Comparison of ENCODE assay signal across 10 cellular contexts in the genomic region with DNA sequence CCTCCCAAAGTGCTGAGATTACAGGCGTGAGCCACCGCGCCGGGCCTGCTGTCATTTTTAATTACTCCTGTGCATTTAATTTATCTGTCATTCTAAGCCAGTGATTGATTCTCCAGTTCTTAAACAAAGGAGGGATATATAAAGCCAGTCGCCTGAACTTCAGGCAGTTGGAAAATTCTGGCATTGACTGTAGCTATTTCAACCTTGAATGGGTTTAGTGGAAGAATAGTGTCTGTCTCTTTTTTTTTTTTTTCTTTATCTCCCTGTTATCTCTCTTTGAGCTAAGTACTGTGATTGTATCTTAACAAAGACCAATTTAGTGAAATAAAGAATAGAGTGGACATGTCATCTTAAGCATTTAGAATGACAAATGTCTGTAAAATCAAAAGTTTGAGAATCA. TPM values are rescaled to one million over a fixed set of nuclear protein-coding genes. Genes with fewer than 3 reads are reported as not detected.
"Had no signal": no experiment of that assay in that cellular context is flagged by ENCODE, and none has a peak within 500 bp of the region (broad histone marks: within the 10 kb centered on the region; RNA-seq: fewer than 3 reads in every experiment).

No MANE protein-coding gene starts in this region.

- H3K4me3 Mint-ChIP-seq: natural killer cell; stimulated activated memory B cell treated with anti-CD40 and anti-IgM and Interleukin-4, amounts not matched to agents 10 μg/mL and 1 μg/mL and 100 μg/mL, for 72 hours had no signal

- H3K36me3 ChIP-seq: adrenal gland, left ventricle myocardium inferior had no signal

- DNase-seq: activated CD4-positive, alpha-beta T cell treated with anti-CD3 and anti-CD28 coated beads, Interleukin-2, amount 50 U/mL, for 48 hours; adrenal gland; hippocampal formation; kidney; left ventricle myocardium inferior; natural killer cell had no signal

- H3K9me3 ChIP-seq: adrenal gland, left ventricle myocardium inferior, neutrophil had no signal

- H3K9me3 Mint-ChIP-seq: natural killer cell; stimulated activated memory B cell treated with anti-CD40 and anti-IgM and Interleukin-4, amounts not matched to agents 10 μg/mL and 1 μg/mL and 100 μg/mL, for 72 hours had no signal

- H3K27ac Mint-ChIP-seq: stimulated activated memory B cell treated with anti-CD40 and anti-IgM and Interleukin-4, amounts not matched to agents 10 μg/mL and 1 μg/mL and 100 μg/mL, for 72 hours had no signal

- H3K4me3 ChIP-seq: adrenal gland, left ventricle myocardium inferior had no signal

- ATAC-seq: esophagus mucosa; natural killer cell; stimulated activated memory B cell treated with anti-CD40 and anti-IgM and Interleukin-4, amounts not matched to agents 10 μg/mL and 1 μg/mL and 100 μg/mL, for 72 hours had no signal

- H3K27ac ChIP-seq: adrenal gland, left ventricle myocardium inferior, neutrophil had no signal

- H3K4me1 ChIP-seq: adrenal gland, left ventricle myocardium inferior had no signal

- H3K27me3 Mint-ChIP-seq: stimulated activated memory B cell treated with anti-CD40 and anti-IgM and Interleukin-4, amounts not matched to agents 10 μg/mL and 1 μg/mL and 100 μg/mL, for 72 hours had no signal

- H3K36me3 Mint-ChIP-seq: natural killer cell; stimulated activated memory B cell treated with anti-CD40 and anti-IgM and Interleukin-4, amounts not matched to agents 10 μg/mL and 1 μg/mL and 100 μg/mL, for 72 hours had no signal

- H3K27me3 ChIP-seq: adrenal gland, neutrophil had no signal

RNA-seq across cellular contexts. Expression of a gene that starts 11.0 kb away (rescaled TPM):
- total RNA-seq: ureter had no signal
